Comparison of ENCODE assay signal across 8 cellular contexts in the genomic region with DNA sequence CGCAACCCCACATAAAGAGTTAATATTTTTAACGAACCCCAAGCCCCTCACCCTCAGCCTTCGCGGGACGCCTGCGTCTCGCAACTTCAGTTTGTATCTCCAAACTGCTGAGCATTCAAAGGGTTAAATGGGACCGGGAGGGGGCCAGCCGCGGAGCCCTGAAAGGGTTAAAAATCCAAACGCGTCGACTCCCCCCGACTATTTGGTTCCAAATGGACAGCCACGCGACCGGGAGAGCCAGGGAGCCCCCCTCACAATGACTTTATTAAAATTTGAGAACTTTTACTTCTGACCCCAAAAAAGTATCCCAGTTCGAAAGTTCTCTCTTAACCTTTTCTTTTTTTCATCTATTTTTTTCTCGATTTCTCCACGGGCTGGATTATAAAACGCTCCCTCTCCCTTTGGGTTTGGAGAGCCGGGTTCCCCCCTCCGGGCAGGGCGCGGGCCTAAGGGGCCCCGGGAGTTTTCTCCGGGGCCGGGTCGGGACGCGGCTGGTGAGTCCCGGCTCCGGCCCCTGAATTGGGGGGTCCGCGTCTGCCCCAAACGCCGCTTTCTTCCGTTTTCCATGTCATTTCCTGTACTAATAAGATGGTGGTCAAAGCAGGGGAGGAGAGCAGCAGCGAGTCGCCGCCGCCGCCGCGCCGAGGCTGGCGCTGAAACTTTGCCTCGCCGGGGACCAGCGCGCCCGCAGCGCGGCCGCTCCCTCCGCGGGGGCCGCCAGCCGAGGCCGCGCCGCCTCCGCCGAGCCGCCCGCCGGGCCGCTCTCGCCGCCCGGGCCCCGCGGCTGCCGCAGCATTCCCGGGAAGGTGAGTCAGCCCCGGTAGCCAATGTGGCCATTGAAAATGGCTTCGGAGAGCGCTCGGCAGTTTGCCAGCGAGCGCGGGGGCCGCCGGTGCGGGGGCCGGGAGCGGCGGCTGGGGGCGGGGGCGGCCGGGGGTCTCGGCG. TPM values are rescaled to one million over a fixed set of nuclear protein-coding genes. Genes with fewer than 3 reads are reported as not detected.
DNase-seq lines count a peak whose midpoint lies in the region; ATAC-seq and FAIRE-seq lines count a peak whose summit lies in the region.

A gene (plus strand): TSS at position 568 of the 945 bp plus-strand sequence. CDS start 35,128 bp downstream, outside the sequence.

- ATAC-seq in HG02973 (IDR thresholded peaks at IDR 0.05; ENCODE audit: unreplicated experiment) (peak; percentile 30), esophagus mucosa (peak; percentile 39)
- ATAC-seq in activated CD8-positive, alpha-beta memory T cell treated with anti-CD3 and anti-CD28 coated beads, Interleukin-2, amount 10 ng/mL, durations not matched to agents 7 days and 5 days, result peak; percentile 38
- ATAC-seq in stimulated activated naive CD8-positive, alpha-beta T cell treated with anti-CD3 and anti-CD28 coated beads, Interleukin-15, Interleukin-2, amounts not matched to agents 100 U/mL and 50 U/mL, for 24 hours, result peak; percentile 28

- H3K27me3 ChIP-seq in mucosa of stomach (ENCODE audit: control insufficient read depth, insufficient read depth, low read length), result peaks cover 8% of the 10 kb centered on the region

- H3K36me3 Mint-ChIP-seq in activated CD8-positive, alpha-beta memory T cell treated with anti-CD3 and anti-CD28 coated beads, Interleukin-2, amount 10 ng/mL, durations not matched to agents 7 days and 5 days, result no peaks in the 10 kb centered on the region

- peaks cover 2% of the 10 kb centered on the region for H3K9me3 Mint-ChIP-seq in activated CD8-positive, alpha-beta memory T cell treated with anti-CD3 and anti-CD28 coated beads, Interleukin-2, amount 10 ng/mL, durations not matched to agents 7 days and 5 days (ENCODE audit: low read depth)

- H3K27me3 Mint-ChIP-seq in activated CD8-positive, alpha-beta memory T cell treated with anti-CD3 and anti-CD28 coated beads, Interleukin-2, amount 10 ng/mL, durations not matched to agents 7 days and 5 days, result peaks cover 41% of the 10 kb centered on the region

- FAIRE-seq in GM18507 (lab: Jason Lieb, UNC), result peak; percentile 5

- peak within 1 kb of the TSS; percentile 66 for H3K4me3 Mint-ChIP-seq in activated CD8-positive, alpha-beta memory T cell treated with anti-CD3 and anti-CD28 coated beads, Interleukin-2, amount 10 ng/mL, durations not matched to agents 7 days and 5 days

- H3K9ac ChIP-seq in mucosa of stomach (ENCODE audit: low read length), result peak within 1 kb of the TSS; percentile 95

- CTCF ChIA-PET in activated CD8-positive, alpha-beta memory T cell treated with anti-CD3 and anti-CD28 coated beads, Interleukin-2, amount 10 ng/mL, durations not matched to agents 7 days and 5 days (lab: Charles Lee), result interaction anchor here (1.0 kb wide), 1 partner anchor 37 kb away, joined by 4 read pairs; no protein-coding TSS in a partner anchor

- peaks cover 24% of the 10 kb centered on the region for H3K4me1 Mint-ChIP-seq in activated CD8-positive, alpha-beta memory T cell treated with anti-CD3 and anti-CD28 coated beads, Interleukin-2, amount 10 ng/mL, durations not matched to agents 7 days and 5 days

- peak within 1 kb of the TSS; percentile 48 for H3K4me3 ChIP-seq in mucosa of stomach (ENCODE audit: low read length)

- peak within 1 kb of the TSS; percentile 62 for H3K27ac Mint-ChIP-seq in activated CD8-positive, alpha-beta memory T cell treated with anti-CD3 and anti-CD28 coated beads, Interleukin-2, amount 10 ng/mL, durations not matched to agents 7 days and 5 days

- H3K36me3 ChIP-seq in mucosa of stomach (ENCODE audit: control insufficient read depth, insufficient read depth, low read length), result no peaks in the 10 kb centered on the region

- DNase-seq in AG08395 (ENCODE audit: low spot score) (peak; percentile 87), GM18507 (ENCODE audit: extremely low spot score, insufficient read length, low read depth) (no peak), NCI-H2227 treated with DMSO at 0.1 percent for 48 hours (lab: John Stamatoyannopoulos, UW) (peak; percentile 47)
- peak; percentile 38 for DNase-seq in activated CD8-positive, alpha-beta memory T cell treated with anti-CD3 and anti-CD28 coated beads, Interleukin-2, amount 10 ng/mL, durations not matched to agents 7 days and 5 days
- DNase-seq in stimulated activated naive CD8-positive, alpha-beta T cell treated with anti-CD3 and anti-CD28 coated beads, Interleukin-15, Interleukin-2, amounts not matched to agents 100 U/mL and 50 U/mL, for 24 hours, result peak; percentile 61

- H3K4me1 ChIP-seq in mucosa of stomach (ENCODE audit: control insufficient read depth, insufficient read depth, low read length), result peaks cover 18% of the 10 kb centered on the region

- H3K9me3 ChIP-seq in mucosa of stomach (ENCODE audit: control insufficient read depth, low read length), result no peaks in the 10 kb centered on the region

RNA-seq across cellular contexts. Expression of the gene that starts here (rescaled TPM):
- 1 to 10 TPM; 2.5 to 4.6 TPM for total RNA-seq in activated CD8-positive, alpha-beta memory T cell treated with anti-CD3 and anti-CD28 coated beads, Interleukin-2, amount 10 ng/mL, durations not matched to agents 7 days and 5 days
- 5.7 TPM for total RNA-seq in esophagus mucosa
